Comparison of ENCODE assay signal across 8 cellular contexts in genomic region chr5:150672237-150672883, GRCh38. TPM values are rescaled to one million over a fixed set of nuclear protein-coding genes. Genes with fewer than 3 reads are reported as not detected.
DNase-seq lines count a peak whose midpoint lies in the region; FAIRE-seq and TF ChIP-seq lines count a peak whose summit lies in the region.

No MANE protein-coding gene starts in this region.

- 2 to 4% (median 2%) methylated on average over 35 to 38 of the region's 38 CpGs for WGBS in small intestine, 3 donors

- H3K27me3 ChIP-seq in small intestine (ENCODE audit: control insufficient read depth in 2 of 2, insufficient read depth in 2 of 2, low read length in 2 of 2) = peaks cover 0 to 3% of the 10 kb centered on the region in 2 donors

- no peak for FAIRE-seq in small intestine (lab: Jason Lieb, UNC)

- H3K36me3 ChIP-seq in small intestine (ENCODE audit: control insufficient read depth in 2 of 2, insufficient read depth in 2 of 2, low read length in 2 of 2) = no peaks in the 10 kb centered on the region

- no peaks in the 10 kb centered on the region for H3K4me1 ChIP-seq in small intestine (ENCODE audit: control insufficient read depth in 2 of 2, insufficient read depth in 1 of 2, low read depth in 1 of 2, low read length in 1 of 2)

- in situ Hi-C loops in astrocyte of the spinal cord (cut with HindIII; ENCODE audit: low sequenced_read_pairs) = no loop called here

- TF ChIP-seq CTCF in astrocyte of the spinal cord (IDR thresholded peaks at IDR 0.05; ENCODE audit: low read depth, low read length) = no peak

- H3K4me3 ChIP-seq in GM08714 (ENCODE audit: low read length) (peak overlapping the region; percentile 49; the same call in 1 of the 2 replicates), astrocyte of the spinal cord (ENCODE audit: low read depth, low read length) (peak overlapping the region; percentile 51), small intestine (ENCODE audit: low read depth in 1 of 2, low read length in 2 of 2) (peak overlapping the region; percentile 22 to 27)

- no peaks in the 10 kb centered on the region for H3K9me3 ChIP-seq in small intestine (ENCODE audit: control insufficient read depth, low read depth)

- DNase-seq in NCI-H69 (lab: John Stamatoyannopoulos, UW) (peak; percentile 64), astrocyte of the spinal cord (ENCODE audit: low read depth, low spot score) (peak; percentile 17), iPS-NIHi11 (ENCODE audit: low spot score) (peak; percentile 75), small intestine (peak; percentile 27), GOT3 (lab: John Stamatoyannopoulos, UW) (no peak), NCI-H1694 treated with DMSO at 0.1 percent for 48 hours (lab: John Stamatoyannopoulos, UW) (no peak), A172 (ENCODE audit: low spot score) (no peak)

- no peak overlapping the region for H3K27ac ChIP-seq in small intestine (ENCODE audit: low read depth in 1 of 2, low read length in 1 of 2)

RNA-seq across cellular contexts. Expression of gene MYOZ3, which starts 11.3 kb away (rescaled TPM):
- polyA plus RNA-seq in small intestine = under 1 TPM; 0.27 to 0.45 (median 0.31) TPM
- total RNA-seq in A172 (2014; rRNA removed; shearing (Covaris generic)) = 0.07 and 0.45 TPM in 2 replicates

RNA-seq across cellular contexts. Expression of gene RBM22, which starts 28.5 kb away (rescaled TPM):
- 10 to 100 TPM; 28.1 to 34.7 (median 29.5) TPM for polyA plus RNA-seq in small intestine
- total RNA-seq in A172 (2014; rRNA removed; shearing (Covaris generic)) = 36.4 and 45.8 TPM in 2 replicates

RNA-seq across cellular contexts. Expression of gene SYNPO, which starts 31.9 kb away (rescaled TPM):
- 10 to 100 TPM; 23.2 to 34.4 (median 26.2) TPM for polyA plus RNA-seq in small intestine
- 7.2 and 9.0 TPM in 2 replicates for total RNA-seq in A172 (2014; rRNA removed; shearing (Covaris generic))

Comparison
In these comparisons a context has a peak if more than half of its experiments do, and no peak if none do; other contexts are left out.
1. DNase-seq: peak in NCI-H69 (single experiment), astrocyte of the spinal cord (single experiment), iPS-NIHi11 (single experiment) and small intestine (single experiment); none in GOT3 (single experiment), NCI-H1694 treated with DMSO at 0.1 percent for 48 hours (single experiment) and A172 (single experiment).
2. Peak in every context shown above with its lines, with median percentiles within 50 percentile points of each other: H3K4me3 ChIP-seq.